ENCODE assay signal across 15 cellular contexts in genomic region chr1:10639301-10640078, GRCh38.
A peak's percentile ranks its signal among the peaks of the same experiment; 100 is the strongest.
DNase-seq lines count a peak whose midpoint lies in the region; ATAC-seq and TF ChIP-seq lines count a peak whose summit lies in the region.
"Had no signal": no experiment of that assay in that cellular context is flagged by ENCODE, and none has a peak within 500 bp of the region (broad histone marks: within the 10 kb centered on the region; RNA-seq: fewer than 3 reads in every experiment).

No MANE protein-coding gene starts in this region.

- H2BK15ac ChIP-seq in mesendoderm (replicated peaks; ENCODE audit: low read depth) = no peak overlapping the region

- H3K9me3 ChIP-seq in heart left ventricle = no peaks in the 10 kb centered on the region
- H3K9me3 ChIP-seq in endodermal cell (ENCODE audit: control insufficient read depth, low read length) = no peaks in the 10 kb centered on the region
- no peaks in the 10 kb centered on the region for H3K9me3 ChIP-seq in tibial artery
- H3K9me3 ChIP-seq: spleen, uterus had no signal

- 80 to 91% (median 82%) methylated on average over 49 to 79 of the region's 79 CpGs for WGBS in heart left ventricle, 4 donors
- 67 to 71% methylated on average over 78 to 79 of the region's 79 CpGs for WGBS in endodermal cell (ENCODE audit: insufficient coverage in 1 of 2, insufficient read length in 1 of 2), 2 experiments
- WGBS in mesendoderm (ENCODE audit: extremely low coverage, insufficient coverage, low lambda C conversion rate) = no CpG with 5 or more reads among the region's 79 CpGs

- H2AK5ac ChIP-seq in mesendoderm (ENCODE audit: low read length) = no peak overlapping the region

- H3K4me3 ChIP-seq in heart left ventricle (peak overlapping the region in 2 of 12 donors; percentile 16 to 47), endodermal cell (ENCODE audit: low read length) (no peak overlapping the region), mesendoderm (ENCODE audit: low read length) (no peak overlapping the region), tibial artery (no peak overlapping the region)

- H4K5ac ChIP-seq in mesendoderm (ENCODE audit: low read length) = no peak overlapping the region

- H2BK120ac ChIP-seq in mesendoderm (ENCODE audit: low read depth, low read length) = no peak overlapping the region

- H3K36me3 ChIP-seq in heart left ventricle = peaks cover 0 to 48% (median 20%) of the 10 kb centered on the region in 9 donors
- no peaks in the 10 kb centered on the region for H3K36me3 ChIP-seq in endodermal cell (ENCODE audit: control insufficient read depth, insufficient read depth, low read length)
- no peaks in the 10 kb centered on the region for H3K36me3 ChIP-seq in mesendoderm (ENCODE audit: control insufficient read depth, insufficient read depth, low read length)
- H3K36me3 ChIP-seq in tibial artery = peaks cover 13 to 53% (median 26%) of the 10 kb centered on the region in 3 donors
- H3K36me3 ChIP-seq: uterus had no signal

- H2BK5ac ChIP-seq in mesendoderm (ENCODE audit: low read length) = no peak overlapping the region

- DNase-seq in Right ventricle myocardium superior (no peak), heart left ventricle (no peak), endodermal cell (peak; percentile 86), mesendoderm (peak; percentile 74), tibial artery (no peak), GM10266 (ENCODE audit: extremely low spot score) (no peak)
- DNase-seq: activated CD4-positive, CD25-positive, alpha-beta regulatory T cell treated with anti-CD3 and anti-CD28 coated beads, Interleukin-2, amount 50 U/mL, for 72 hours; SIG-M5; spleen had no signal

- peak overlapping the region; percentile 65 for H3K56ac ChIP-seq in mesendoderm (ENCODE audit: low read length)

- no peak overlapping the region for H3K4ac ChIP-seq in mesendoderm (ENCODE audit: low read depth, low read length)

- H3K4me2 ChIP-seq in mesendoderm (ENCODE audit: low read length) = peak overlapping the region; percentile 40

- H4K8ac ChIP-seq in mesendoderm (ENCODE audit: low read depth, low read length) = no peak overlapping the region

- H3K79me1 ChIP-seq in mesendoderm (ENCODE audit: low read length) = no peaks in the 10 kb centered on the region

- ATAC-seq in Right ventricle myocardium superior (ENCODE audit: poor library complexity) (peak; percentile 2), heart left ventricle (no peak), HG03097 (IDR thresholded peaks at IDR 0.05; ENCODE audit: low FRiP score, unreplicated experiment) (no peak), GM21723 (IDR thresholded peaks at IDR 0.05; ENCODE audit: unreplicated experiment) (no peak)

- peaks cover 11% of the 10 kb centered on the region for H3K27me3 Mint-ChIP-seq in endodermal cell (ENCODE audit: insufficient read depth)
- H3K27me3 Mint-ChIP-seq: stimulated activated memory B cell treated with anti-CD40 and anti-IgM and Interleukin-4, amounts not matched to agents 10 μg/mL and 1 μg/mL and 100 μg/mL, for 72 hours had no signal

- H3K18ac ChIP-seq in mesendoderm (ENCODE audit: low read length) = no peak overlapping the region

- H3K9ac ChIP-seq in endodermal cell (ENCODE audit: extremely low read depth, low read length, poor library complexity, severe bottlenecking) = no peak overlapping the region
- peak overlapping the region; percentile 2 for H3K9ac ChIP-seq in mesendoderm (ENCODE audit: low read length)

- no peaks in the 10 kb centered on the region for H3K4me1 Mint-ChIP-seq in endodermal cell
- H3K4me1 Mint-ChIP-seq: stimulated activated memory B cell treated with anti-CD40 and anti-IgM and Interleukin-4, amounts not matched to agents 10 μg/mL and 1 μg/mL and 100 μg/mL, for 72 hours had no signal

- H3K4me3 Mint-ChIP-seq in endodermal cell = peak overlapping the region; percentile 39
- H3K4me3 Mint-ChIP-seq: stimulated activated memory B cell treated with anti-CD40 and anti-IgM and Interleukin-4, amounts not matched to agents 10 μg/mL and 1 μg/mL and 100 μg/mL, for 72 hours; T-helper 2 cell treated with Interferon-gamma antibody and Interleukin-4, amounts not matched to agents 5 μg/mL and 100 μg/mL, for 36 hours had no signal

- H3K79me2 ChIP-seq in mesendoderm (ENCODE audit: control insufficient read depth, insufficient read depth, low read length) = no peaks in the 10 kb centered on the region

- H3K9me3 Mint-ChIP-seq in endodermal cell = no peaks in the 10 kb centered on the region
- H3K9me3 Mint-ChIP-seq: stimulated activated memory B cell treated with anti-CD40 and anti-IgM and Interleukin-4, amounts not matched to agents 10 μg/mL and 1 μg/mL and 100 μg/mL, for 72 hours; T-helper 2 cell treated with Interferon-gamma antibody and Interleukin-4, amounts not matched to agents 5 μg/mL and 100 μg/mL, for 36 hours had no signal

- no peak for TF ChIP-seq POLR2A in heart left ventricle (IDR thresholded peaks at IDR 0.05)

- no peaks in the 10 kb centered on the region for H3K36me3 Mint-ChIP-seq in endodermal cell (ENCODE audit: low read depth)

- no peak overlapping the region for H3K23ac ChIP-seq in mesendoderm (ENCODE audit: low read length)

- intact Hi-C loops in Right ventricle myocardium superior (cut with DNase I) (no loop called here), heart left ventricle (cut with DNase I) (loop anchor here in 5 of 10 donors (5.0 to 10.0 kb wide), 4 partner anchors 105 to 228 kb away; no protein-coding TSS in a partner anchor), tibial artery (cut with DNase I; ENCODE audit: low total_unique reads) (loop anchor here (5.0 kb wide), 1 partner anchor 53 kb away; no protein-coding TSS in a partner anchor)

- TF ChIP-seq CTCF in heart left ventricle (IDR thresholded peaks at IDR 0.05) (no peak), endodermal cell (conservative IDR thresholded peaks at IDR 0.05) (peak; percentile 26), tibial artery (IDR thresholded peaks at IDR 0.05) (no peak), GM10266 (IDR thresholded peaks at IDR 0.05; ENCODE audit: control insufficient read depth, insufficient read depth, low read depth, missing control alignments) (no peak)

- H3K27ac ChIP-seq in heart left ventricle (peak overlapping the region in 5 of 12 donors; percentile 1 to 83 (median 46)), endodermal cell (ENCODE audit: low read depth, low read length) (no peak overlapping the region), mesendoderm (ENCODE audit: low read depth, low read length) (no peak overlapping the region), tibial artery (peak overlapping the region; percentile 65 to 73)
- H3K27ac ChIP-seq: epithelial cell of prostate, spleen had no signal

- H3K27me3 ChIP-seq in heart left ventricle (peaks cover 0 to 7% (median 0%) of the 10 kb centered on the region in 9 donors), endodermal cell (ENCODE audit: control insufficient read depth, insufficient read depth, low read length, poor library complexity, severe bottlenecking) (peaks cover 26% of the 10 kb centered on the region), mesendoderm (ENCODE audit: insufficient read depth, low read length, poor library complexity) (no peaks in the 10 kb centered on the region), tibial artery (no peaks in the 10 kb centered on the region)
- H3K27me3 ChIP-seq: uterus had no signal

- peaks cover 0 to 40% (median 24%) of the 10 kb centered on the region in 12 donors for H3K4me1 ChIP-seq in heart left ventricle
- H3K4me1 ChIP-seq in endodermal cell (ENCODE audit: control insufficient read depth, insufficient read depth, low read length) = no peaks in the 10 kb centered on the region
- no peaks in the 10 kb centered on the region for H3K4me1 ChIP-seq in mesendoderm (ENCODE audit: control insufficient read depth, low read depth, low read length)
- peaks cover 0 to 55% (median 39%) of the 10 kb centered on the region in 4 donors for H3K4me1 ChIP-seq in tibial artery

- no peak overlapping the region for H3K27ac Mint-ChIP-seq in endodermal cell
- H3K27ac Mint-ChIP-seq: stimulated activated memory B cell treated with anti-CD40 and anti-IgM and Interleukin-4, amounts not matched to agents 10 μg/mL and 1 μg/mL and 100 μg/mL, for 72 hours; T-helper 2 cell treated with Interferon-gamma antibody and Interleukin-4, amounts not matched to agents 5 μg/mL and 100 μg/mL, for 36 hours had no signal

Comparison
In these comparisons a context has a peak if more than half of its experiments do, and no peak if none do; other contexts are left out.
1. DNase-seq: peak in endodermal cell (single experiment) and mesendoderm (single experiment); none in Right ventricle myocardium superior (single experiment), heart left ventricle (0 of 5), tibial artery (0 of 2) and GM10266 (single experiment).
2. H3K27ac ChIP-seq: peak in tibial artery (2 of 2); none in endodermal cell (single experiment) and mesendoderm (single experiment).